ENCODE assay signal across 1 cellular context in genomic region chr1:229342902-229343587, GRCh38.
TF ChIP-seq lines count a peak whose summit lies in the region.

A gene with protein sequence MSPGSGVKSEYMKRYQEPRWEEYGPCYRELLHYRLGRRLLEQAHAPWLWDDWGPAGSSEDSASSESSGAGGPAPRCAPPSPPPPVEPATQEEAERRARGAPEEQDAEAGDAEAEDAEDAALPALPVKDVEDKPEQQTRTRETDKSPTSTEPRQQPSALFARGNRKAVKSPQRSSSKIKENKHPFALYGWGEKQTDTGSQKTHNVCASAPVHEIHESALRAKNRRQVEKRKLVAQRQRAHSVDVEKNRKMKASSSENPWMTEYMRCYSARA (minus strand): TSS chr1:229343047. CDS start chr1:229342465, 582 bp downstream.

TF ChIP-seq in K562, 482 proteins besides CTCF, POLR2A, EP300 and RAD21 (continued from another document and continues in another):
- TF ChIP-seq BRF2 (IDR thresholded peaks at IDR 0.05; ENCODE audit: borderline replicate concordance, insufficient read depth, insufficient read length) (no peak), MTA2 (IDR thresholded peaks at IDR 0.05; ENCODE audit: low read depth) (no peak), ZKSCAN1 (IDR thresholded peaks at IDR 0.05; ENCODE audit: low read depth, low read length) (no peak), SAP30 (IDR thresholded peaks at IDR 0.05; ENCODE audit: borderline replicate concordance, insufficient read depth, low read depth, low read length, poor library complexity, severe bottlenecking) (peak; percentile 27), ZKSCAN3 (CRISPR knock-in tag; IDR thresholded peaks at IDR 0.05) (no peak), ZNF740 (CRISPR knock-in tag; IDR thresholded peaks at IDR 0.05) (peak; percentile 76), ZNF740 (tag; IDR thresholded peaks at IDR 0.05) (0 out of 4 replicates have a peak, but pooled peaks of 1 of the 2 experiments have one; percentile 30), JUNB (CRISPR knock-in tag; conservative IDR thresholded peaks at IDR 0.05) (no peak), SMC3 (conservative IDR thresholded peaks at IDR 0.05; ENCODE audit: insufficient read depth, low read depth, low read length) (no peak), HMG20A (CRISPR knock-in tag; conservative IDR thresholded peaks at IDR 0.05) (no peak), ZNF766 (CRISPR knock-in tag; conservative IDR thresholded peaks at IDR 0.05) (no peak), ZBTB43 (CRISPR knock-in tag; IDR thresholded peaks at IDR 0.05) (no peak; the same call in 1 of the 2 replicates), ZFP36 (IDR thresholded peaks at IDR 0.05; ENCODE audit: low read depth, low read length, partially characterized antibody) (no peak), SMARCA4 (IDR thresholded peaks at IDR 0.05) (peak; percentile 14; the same call in 1 of the 2 replicates), PHB2 (IDR thresholded peaks at IDR 0.05; ENCODE audit: low read depth) (no peak), NFATC3 (IDR thresholded peaks at IDR 0.05) (no peak), ZNF146 (CRISPR knock-in tag; IDR thresholded peaks at IDR 0.05; ENCODE audit: unreplicated experiment) (no peak), SETDB1 (IDR thresholded peaks at IDR 0.05; ENCODE audit: low read length) (no peak), WHSC1 (IDR thresholded peaks at IDR 0.05; ENCODE audit: low read length) (no peak), BDP1 (IDR thresholded peaks at IDR 0.05; ENCODE audit: insufficient read depth, insufficient read length) (no peak), SREBF1 (IDR thresholded peaks at IDR 0.05; ENCODE audit: borderline replicate concordance, low read depth, low read length) (no peak), ESRRA (IDR thresholded peaks at IDR 0.05; ENCODE audit: borderline replicate concordance, low read depth) (no peak), MEF2D (tag; conservative IDR thresholded peaks at IDR 0.05; ENCODE audit: low read depth) (no peak), MITF (IDR thresholded peaks at IDR 0.05) (no peak), RBM14 (IDR thresholded peaks at IDR 0.05; ENCODE audit: borderline replicate concordance, insufficient read depth, low read depth, low read length) (no peak), ZNF311 (CRISPR knock-in tag; IDR thresholded peaks at IDR 0.05) (no peak), RBFOX2 (IDR thresholded peaks at IDR 0.05; ENCODE audit: low read depth, low read length) (peak; percentile 81), CXXC5 (CRISPR knock-in tag; IDR thresholded peaks at IDR 0.05) (peak; percentile 77), ZNF551 (CRISPR knock-in tag; IDR thresholded peaks at IDR 0.05) (no peak), DMBX1 (CRISPR knock-in tag; IDR thresholded peaks at IDR 0.05; ENCODE audit: borderline replicate concordance) (no peak), ZNF449 (CRISPR knock-in tag; IDR thresholded peaks at IDR 0.05) (no peak), TCFL5 (CRISPR knock-in tag; conservative IDR thresholded peaks at IDR 0.05) (no peak)
- TF ChIP-seq, protein P1, sequence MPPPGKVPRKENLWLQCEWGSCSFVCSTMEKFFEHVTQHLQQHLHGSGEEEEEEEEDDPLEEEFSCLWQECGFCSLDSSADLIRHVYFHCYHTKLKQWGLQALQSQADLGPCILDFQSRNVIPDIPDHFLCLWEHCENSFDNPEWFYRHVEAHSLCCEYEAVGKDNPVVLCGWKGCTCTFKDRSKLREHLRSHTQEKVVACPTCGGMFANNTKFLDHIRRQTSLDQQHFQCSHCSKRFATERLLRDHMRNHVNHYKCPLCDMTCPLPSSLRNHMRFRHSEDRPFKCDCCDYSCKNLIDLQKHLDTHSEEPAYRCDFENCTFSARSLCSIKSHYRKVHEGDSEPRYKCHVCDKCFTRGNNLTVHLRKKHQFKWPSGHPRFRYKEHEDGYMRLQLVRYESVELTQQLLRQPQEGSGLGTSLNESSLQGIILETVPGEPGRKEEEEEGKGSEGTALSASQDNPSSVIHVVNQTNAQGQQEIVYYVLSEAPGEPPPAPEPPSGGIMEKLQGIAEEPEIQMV (tag; conservative IDR thresholded peaks at IDR 0.05; ENCODE audit: low read depth), result no peak
- TF ChIP-seq, protein P2, sequence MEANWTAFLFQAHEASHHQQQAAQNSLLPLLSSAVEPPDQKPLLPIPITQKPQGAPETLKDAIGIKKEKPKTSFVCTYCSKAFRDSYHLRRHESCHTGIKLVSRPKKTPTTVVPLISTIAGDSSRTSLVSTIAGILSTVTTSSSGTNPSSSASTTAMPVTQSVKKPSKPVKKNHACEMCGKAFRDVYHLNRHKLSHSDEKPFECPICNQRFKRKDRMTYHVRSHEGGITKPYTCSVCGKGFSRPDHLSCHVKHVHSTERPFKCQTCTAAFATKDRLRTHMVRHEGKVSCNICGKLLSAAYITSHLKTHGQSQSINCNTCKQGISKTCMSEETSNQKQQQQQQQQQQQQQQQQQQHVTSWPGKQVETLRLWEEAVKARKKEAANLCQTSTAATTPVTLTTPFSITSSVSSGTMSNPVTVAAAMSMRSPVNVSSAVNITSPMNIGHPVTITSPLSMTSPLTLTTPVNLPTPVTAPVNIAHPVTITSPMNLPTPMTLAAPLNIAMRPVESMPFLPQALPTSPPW (CRISPR knock-in tag; IDR thresholded peaks at IDR 0.05), result peak; percentile 69
- TF ChIP-seq, protein P3, sequence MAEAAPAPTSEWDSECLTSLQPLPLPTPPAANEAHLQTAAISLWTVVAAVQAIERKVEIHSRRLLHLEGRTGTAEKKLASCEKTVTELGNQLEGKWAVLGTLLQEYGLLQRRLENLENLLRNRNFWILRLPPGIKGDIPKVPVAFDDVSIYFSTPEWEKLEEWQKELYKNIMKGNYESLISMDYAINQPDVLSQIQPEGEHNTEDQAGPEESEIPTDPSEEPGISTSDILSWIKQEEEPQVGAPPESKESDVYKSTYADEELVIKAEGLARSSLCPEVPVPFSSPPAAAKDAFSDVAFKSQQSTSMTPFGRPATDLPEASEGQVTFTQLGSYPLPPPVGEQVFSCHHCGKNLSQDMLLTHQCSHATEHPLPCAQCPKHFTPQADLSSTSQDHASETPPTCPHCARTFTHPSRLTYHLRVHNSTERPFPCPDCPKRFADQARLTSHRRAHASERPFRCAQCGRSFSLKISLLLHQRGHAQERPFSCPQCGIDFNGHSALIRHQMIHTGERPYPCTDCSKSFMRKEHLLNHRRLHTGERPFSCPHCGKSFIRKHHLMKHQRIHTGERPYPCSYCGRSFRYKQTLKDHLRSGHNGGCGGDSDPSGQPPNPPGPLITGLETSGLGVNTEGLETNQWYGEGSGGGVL (CRISPR knock-in tag; IDR thresholded peaks at IDR 0.05), result no peak
- TF ChIP-seq, protein P4, sequence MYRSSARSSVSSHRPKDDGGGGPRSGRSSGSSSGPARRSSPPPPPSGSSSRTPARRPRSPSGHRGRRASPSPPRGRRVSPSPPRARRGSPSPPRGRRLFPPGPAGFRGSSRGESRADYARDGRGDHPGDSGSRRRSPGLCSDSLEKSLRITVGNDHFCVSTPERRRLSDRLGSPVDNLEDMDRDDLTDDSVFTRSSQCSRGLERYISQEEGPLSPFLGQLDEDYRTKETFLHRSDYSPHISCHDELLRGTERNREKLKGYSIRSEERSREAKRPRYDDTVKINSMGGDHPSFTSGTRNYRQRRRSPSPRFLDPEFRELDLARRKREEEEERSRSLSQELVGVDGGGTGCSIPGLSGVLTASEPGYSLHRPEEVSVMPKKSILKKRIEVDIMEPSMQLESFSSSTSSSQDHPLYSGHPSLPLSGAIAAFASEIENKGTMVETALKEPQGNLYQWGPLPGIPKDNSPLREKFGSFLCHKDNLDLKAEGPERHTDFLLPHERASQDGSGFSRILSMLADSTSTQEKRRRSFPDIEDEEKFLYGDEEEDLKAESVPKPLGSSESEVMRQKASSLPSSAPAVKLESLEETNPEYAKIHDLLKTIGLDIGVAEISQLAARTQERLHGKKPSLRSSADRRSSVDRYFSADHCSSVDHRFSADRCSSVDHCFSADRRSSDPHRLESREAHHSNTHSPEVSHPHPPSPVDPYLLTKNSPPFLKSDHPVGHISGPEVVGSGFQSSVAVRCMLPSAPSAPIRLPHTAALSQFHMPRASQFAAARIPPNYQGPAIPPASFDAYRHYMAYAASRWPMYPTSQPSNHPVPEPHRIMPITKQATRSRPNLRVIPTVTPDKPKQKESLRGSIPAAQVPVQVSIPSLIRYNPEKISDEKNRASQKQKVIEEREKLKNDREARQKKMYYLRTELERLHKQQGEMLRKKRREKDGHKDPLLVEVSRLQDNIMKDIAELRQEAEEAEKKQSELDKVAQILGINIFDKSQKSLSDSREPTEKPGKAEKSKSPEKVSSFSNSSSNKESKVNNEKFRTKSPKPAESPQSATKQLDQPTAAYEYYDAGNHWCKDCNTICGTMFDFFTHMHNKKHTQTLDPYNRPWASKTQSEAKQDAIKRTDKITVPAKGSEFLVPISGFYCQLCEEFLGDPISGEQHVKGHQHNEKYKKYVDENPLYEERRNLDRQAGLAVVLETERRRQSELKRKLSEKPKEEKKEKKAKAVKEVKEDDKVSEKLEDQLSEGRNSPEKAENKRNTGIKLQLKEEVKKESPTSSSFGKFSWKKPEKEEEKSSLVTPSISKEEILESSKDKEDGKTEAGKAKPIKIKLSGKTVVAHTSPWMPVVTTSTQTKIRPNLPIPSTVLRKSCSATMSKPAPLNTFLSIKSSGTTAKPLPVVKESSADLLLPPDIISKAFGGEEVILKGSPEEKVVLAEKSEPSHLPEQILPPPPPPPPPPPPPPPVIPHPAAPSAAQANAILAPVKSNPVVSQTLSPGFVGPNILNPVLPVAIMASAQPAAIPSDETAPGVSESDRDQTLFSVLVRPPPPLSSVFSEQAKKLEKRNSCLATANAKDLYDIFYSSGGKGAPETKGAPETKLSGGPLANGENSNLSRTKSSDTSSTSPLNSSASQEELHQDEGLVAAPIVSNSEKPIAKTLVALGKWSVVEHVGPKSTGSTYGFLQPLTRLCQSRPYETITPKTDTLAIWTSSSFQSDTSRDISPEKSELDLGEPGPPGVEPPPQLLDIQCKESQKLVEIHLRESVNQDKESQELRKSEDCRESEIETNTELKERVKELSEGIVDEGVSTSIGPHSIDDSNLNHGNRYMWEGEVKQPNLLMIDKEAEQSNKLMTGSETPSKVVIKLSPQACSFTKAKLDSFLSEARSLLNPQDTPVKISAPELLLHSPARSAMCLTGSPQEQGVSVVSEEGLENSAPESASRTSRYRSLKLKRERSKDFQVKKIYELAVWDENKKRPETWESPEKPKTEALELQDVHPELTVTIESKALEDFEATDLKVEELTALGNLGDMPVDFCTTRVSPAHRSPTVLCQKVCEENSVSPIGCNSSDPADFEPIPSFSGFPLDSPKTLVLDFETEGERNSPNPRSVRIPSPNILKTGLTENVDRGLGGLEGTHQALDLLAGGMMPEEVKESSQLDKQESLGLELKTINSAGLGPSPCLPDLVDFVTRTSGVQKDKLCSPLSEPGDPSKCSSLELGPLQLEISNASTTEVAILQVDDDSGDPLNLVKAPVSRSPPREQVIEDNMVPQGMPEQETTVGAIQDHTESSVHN (IDR thresholded peaks at IDR 0.05; ENCODE audit: borderline replicate concordance in 1 of 2, low read depth in 1 of 2), result no peak
- TF ChIP-seq, protein P5, sequence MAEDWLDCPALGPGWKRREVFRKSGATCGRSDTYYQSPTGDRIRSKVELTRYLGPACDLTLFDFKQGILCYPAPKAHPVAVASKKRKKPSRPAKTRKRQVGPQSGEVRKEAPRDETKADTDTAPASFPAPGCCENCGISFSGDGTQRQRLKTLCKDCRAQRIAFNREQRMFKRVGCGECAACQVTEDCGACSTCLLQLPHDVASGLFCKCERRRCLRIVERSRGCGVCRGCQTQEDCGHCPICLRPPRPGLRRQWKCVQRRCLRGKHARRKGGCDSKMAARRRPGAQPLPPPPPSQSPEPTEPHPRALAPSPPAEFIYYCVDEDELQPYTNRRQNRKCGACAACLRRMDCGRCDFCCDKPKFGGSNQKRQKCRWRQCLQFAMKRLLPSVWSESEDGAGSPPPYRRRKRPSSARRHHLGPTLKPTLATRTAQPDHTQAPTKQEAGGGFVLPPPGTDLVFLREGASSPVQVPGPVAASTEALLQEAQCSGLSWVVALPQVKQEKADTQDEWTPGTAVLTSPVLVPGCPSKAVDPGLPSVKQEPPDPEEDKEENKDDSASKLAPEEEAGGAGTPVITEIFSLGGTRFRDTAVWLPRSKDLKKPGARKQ (CRISPR knock-in tag; IDR thresholded peaks at IDR 0.05), result no peak
